14 cellular contexts compared by ENCODE assay signal in genomic region chr21:46425061-46425460, GRCh38. TPM values are rescaled to one million over a fixed set of nuclear protein-coding genes. Genes with fewer than 3 reads are reported as not detected.
DNase-seq lines count a peak whose midpoint lies in the region; ATAC-seq and TF ChIP-seq lines count a peak whose summit lies in the region.
"Had no signal": no experiment of that assay in that cellular context is flagged by ENCODE, and none has a peak within 500 bp of the region (broad histone marks: within the 10 kb centered on the region; RNA-seq: fewer than 3 reads in every experiment).

No MANE protein-coding gene starts in this region.

- TF ChIP-seq RAD21 in SK-N-SH (IDR thresholded peaks at IDR 0.05; ENCODE audit: low read length): no peak

- H3K27me3 Mint-ChIP-seq in activated CD4-positive, alpha-beta T cell treated with anti-CD3 and anti-CD28 coated beads, Interleukin-2, amount 10 ng/mL, durations not matched to agents 7 days and 5 days: no peaks in the 10 kb centered on the region
- no peaks in the 10 kb centered on the region for H3K27me3 Mint-ChIP-seq in effector memory CD8-positive, alpha-beta T cell

- no peaks in the 10 kb centered on the region for H3F3A ChIP-seq in SK-N-SH (replicated peaks; ENCODE audit: insufficient read depth)

- H3K4me2 ChIP-seq in SK-N-SH: no peak overlapping the region

- H3K4me3 Mint-ChIP-seq in activated CD4-positive, alpha-beta T cell treated with anti-CD3 and anti-CD28 coated beads, Interleukin-2, amount 10 ng/mL, durations not matched to agents 7 days and 5 days: no peak overlapping the region
- H3K4me3 Mint-ChIP-seq in effector memory CD8-positive, alpha-beta T cell: peak overlapping the region; percentile 80 to 88
- H3K4me3 Mint-ChIP-seq in stimulated activated effector memory CD8-positive, alpha-beta T cell treated with anti-CD3 and anti-CD28 coated beads, Interleukin-12 subunit alpha, Interleukin-12 subunit beta, amount 100 ng/mL, for 72 hours: peak overlapping the region; percentile 70

- ATAC-seq in effector memory CD8-positive, alpha-beta T cell (replicated peaks): peak; percentile 10
- ATAC-seq in stimulated activated effector memory CD8-positive, alpha-beta T cell treated with anti-CD3 and anti-CD28 coated beads, Interleukin-12 subunit alpha, Interleukin-12 subunit beta, amount 100 ng/mL, for 72 hours: peak; percentile 43
- ATAC-seq: SK-N-SH treated with all-trans-retinoic acid at 6 μM for 48 hours had no signal

- DNase-seq in activated CD4-positive, alpha-beta T cell treated with anti-CD3 and anti-CD28 coated beads, Interleukin-2, amount 10 ng/mL, durations not matched to agents 7 days and 5 days: no peak
- DNase-seq in activated CD4-positive, alpha-beta T cell treated with anti-CD3 and anti-CD28 coated beads for 48 hours: no peak
- DNase-seq in WERI-Rb-1 (peak; percentile 96), AG20443 (ENCODE audit: low spot score) (no peak), SK-N-SH (no peak), HCEC 1CT (no peak)
- DNase-seq in effector memory CD8-positive, alpha-beta T cell: peak in 2 of 3 experiments; percentile 16 to 30
- peak; percentile 10 to 60 for DNase-seq in stimulated activated effector memory CD8-positive, alpha-beta T cell treated with anti-CD3 and anti-CD28 coated beads, Interleukin-12 subunit alpha, Interleukin-12 subunit beta, amount 100 ng/mL, for 72 hours (ENCODE audit: low spot score in 2 of 2)
- DNase-seq: activated CD4-positive, CD25-positive, alpha-beta regulatory T cell treated with anti-CD3 and anti-CD28 coated beads, Interleukin-2, amount 50 U/mL, for 72 hours; DMS 273 treated with DMSO at 0.1 percent for 48 hours; NCI-H1694 had no signal

- H3K27ac Mint-ChIP-seq in activated CD4-positive, alpha-beta T cell treated with anti-CD3 and anti-CD28 coated beads, Interleukin-2, amount 10 ng/mL, durations not matched to agents 7 days and 5 days: peak overlapping the region; percentile 96
- peak overlapping the region; percentile 95 to 98 for H3K27ac Mint-ChIP-seq in effector memory CD8-positive, alpha-beta T cell
- H3K27ac Mint-ChIP-seq in stimulated activated effector memory CD8-positive, alpha-beta T cell treated with anti-CD3 and anti-CD28 coated beads, Interleukin-12 subunit alpha, Interleukin-12 subunit beta, amount 100 ng/mL, for 72 hours: peak overlapping the region; percentile 90

- H3K27ac ChIP-seq in WERI-Rb-1 (peak overlapping the region; percentile 98), SK-N-SH (ENCODE audit: low read depth in 2 of 2, low read length in 1 of 2) (no peak overlapping the region)
- H3K27ac ChIP-seq: esophagus muscularis mucosa had no signal

- H4K20me1 ChIP-seq in SK-N-SH (ENCODE audit: insufficient read depth): no peaks in the 10 kb centered on the region

- CTCF ChIA-PET in activated CD4-positive, alpha-beta T cell treated with anti-CD3 and anti-CD28 coated beads, Interleukin-2, amount 10 ng/mL, durations not matched to agents 7 days and 5 days (lab: Charles Lee): interaction anchor here (1.5 kb wide), 1 partner anchor 128 kb away, joined by 4 read pairs; no protein-coding TSS in a partner anchor
- CTCF ChIA-PET in SK-N-SH (lab: Yijun Ruan, JAX): no interaction called here

- POLR2A ChIA-PET in activated CD4-positive, alpha-beta T cell treated with anti-CD3 and anti-CD28 coated beads, Interleukin-2, amount 10 ng/mL, durations not matched to agents 7 days and 5 days (lab: Charles Lee): no interaction called here
- POLR2A ChIA-PET in SK-N-SH (lab: Yijun Ruan, JAX): no interaction called here

- peaks cover 20% of the 10 kb centered on the region for H3K4me1 Mint-ChIP-seq in activated CD4-positive, alpha-beta T cell treated with anti-CD3 and anti-CD28 coated beads, Interleukin-2, amount 10 ng/mL, durations not matched to agents 7 days and 5 days
- H3K4me1 Mint-ChIP-seq in effector memory CD8-positive, alpha-beta T cell (ENCODE audit: low read depth in 2 of 2): peaks cover 18 to 26% of the 10 kb centered on the region in 2 donors
- peaks cover 26% of the 10 kb centered on the region for H3K4me1 Mint-ChIP-seq in stimulated activated effector memory CD8-positive, alpha-beta T cell treated with anti-CD3 and anti-CD28 coated beads, Interleukin-12 subunit alpha, Interleukin-12 subunit beta, amount 100 ng/mL, for 72 hours

- H3K4me3 ChIP-seq in WERI-Rb-1 (ENCODE audit: low read depth, low read length): no peak overlapping the region
- no peak overlapping the region for H3K4me3 ChIP-seq in SK-N-SH (ENCODE audit: low read depth in 2 of 2, low read length in 1 of 2)
- H3K4me3 ChIP-seq: esophagus muscularis mucosa, lung had no signal

- no peaks in the 10 kb centered on the region for H3K4me1 ChIP-seq in SK-N-SH (ENCODE audit: control insufficient read depth in 1 of 2, insufficient read depth in 2 of 2, low read depth in 1 of 2, low read length in 1 of 2)
- H3K4me1 ChIP-seq: esophagus muscularis mucosa had no signal

- no peaks in the 10 kb centered on the region for H3K79me2 ChIP-seq in SK-N-SH (ENCODE audit: insufficient read depth)

- no peak for TF ChIP-seq EP300 in SK-N-SH (IDR thresholded peaks at IDR 0.05; ENCODE audit: borderline replicate concordance in 1 of 2, low read depth in 1 of 2, low read length in 1 of 2)

- H3K27me3 ChIP-seq in WERI-Rb-1 (ENCODE audit: insufficient read depth, low read depth, severe bottlenecking) (no peaks in the 10 kb centered on the region), SK-N-SH (ENCODE audit: insufficient read depth) (no peaks in the 10 kb centered on the region)
- H3K27me3 ChIP-seq: esophagus muscularis mucosa had no signal

- H3K9ac ChIP-seq in SK-N-SH: no peak overlapping the region

- peaks cover 25% of the 10 kb centered on the region for H3K36me3 Mint-ChIP-seq in activated CD4-positive, alpha-beta T cell treated with anti-CD3 and anti-CD28 coated beads, Interleukin-2, amount 10 ng/mL, durations not matched to agents 7 days and 5 days (ENCODE audit: low read depth)
- peaks cover 38% of the 10 kb centered on the region for H3K36me3 Mint-ChIP-seq in effector memory CD8-positive, alpha-beta T cell (ENCODE audit: insufficient read depth)
- peaks cover 49% of the 10 kb centered on the region for H3K36me3 Mint-ChIP-seq in stimulated activated effector memory CD8-positive, alpha-beta T cell treated with anti-CD3 and anti-CD28 coated beads, Interleukin-12 subunit alpha, Interleukin-12 subunit beta, amount 100 ng/mL, for 72 hours

- no peaks in the 10 kb centered on the region for H3K9me2 ChIP-seq in SK-N-SH

- no peak overlapping the region for H2AFZ ChIP-seq in SK-N-SH (ENCODE audit: low read depth)

- H3K9me3 ChIP-seq in WERI-Rb-1 (ENCODE audit: severe bottlenecking) (no peaks in the 10 kb centered on the region), SK-N-SH (no peaks in the 10 kb centered on the region)
- H3K9me3 ChIP-seq: esophagus muscularis mucosa had no signal

- H3K36me3 ChIP-seq in WERI-Rb-1 (peaks cover 74% of the 10 kb centered on the region), SK-N-SH (replicated peaks in 1 of 2; ENCODE audit: control insufficient read depth in 1 of 2, insufficient read depth in 2 of 2, low read length in 1 of 2) (peaks cover 0 to 53% of the 10 kb centered on the region in 2 experiments)

- no peaks in the 10 kb centered on the region for H3K9me3 Mint-ChIP-seq in activated CD4-positive, alpha-beta T cell treated with anti-CD3 and anti-CD28 coated beads, Interleukin-2, amount 10 ng/mL, durations not matched to agents 7 days and 5 days
- no peaks in the 10 kb centered on the region for H3K9me3 Mint-ChIP-seq in effector memory CD8-positive, alpha-beta T cell
- H3K9me3 Mint-ChIP-seq in stimulated activated effector memory CD8-positive, alpha-beta T cell treated with anti-CD3 and anti-CD28 coated beads, Interleukin-12 subunit alpha, Interleukin-12 subunit beta, amount 100 ng/mL, for 72 hours: no peaks in the 10 kb centered on the region

- 98% methylated on average over 19 of the region's 19 CpGs for WGBS in SK-N-SH (ENCODE audit: low lambda C conversion rate)

- TF ChIP-seq CTCF in WERI-Rb-1 (IDR thresholded peaks at IDR 0.05; ENCODE audit: low read depth, low read length): no peak
- no peak for TF ChIP-seq CTCF in SK-N-SH (IDR thresholded peaks at IDR 0.05)

TF ChIP-seq in SK-N-SH, 30 proteins besides CTCF, POLR2A, EP300 and RAD21:
- TF ChIP-seq CHD2 (IDR thresholded peaks at IDR 0.05; ENCODE audit: low read length, partially characterized antibody): no peak
- TF ChIP-seq NRF1 (IDR thresholded peaks at IDR 0.05; ENCODE audit: low read depth, low read length): no peak
- no peak for TF ChIP-seq POLR2AphosphoS5 (IDR thresholded peaks at IDR 0.05; ENCODE audit: low read depth, low read length)
- TF ChIP-seq RXRA (IDR thresholded peaks at IDR 0.05; ENCODE audit: borderline replicate concordance, low read depth): no peak
- no peak for TF ChIP-seq NFIC (IDR thresholded peaks at IDR 0.05; ENCODE audit: borderline replicate concordance)
TF ChIP-seq in SK-N-SH: peak in this region for 0.

RNA-seq across cellular contexts. Expression of gene DIP2A, which starts 33.6 kb away (rescaled TPM):
- 10 to 100 TPM; 57.6 to 62.1 TPM for total RNA-seq in activated CD4-positive, alpha-beta T cell treated with anti-CD3 and anti-CD28 coated beads, Interleukin-2, amount 10 ng/mL, durations not matched to agents 7 days and 5 days
- polyA plus RNA-seq in SK-N-SH (2012; rRNA removed): 26.9 and 33.1 TPM in 2 replicates
- polyA plus RNA-seq in SK-N-SH (2012; cell fraction: cytosol; rRNA removed): 15.2 and 16.7 TPM in 2 replicates
- 105 and 109 TPM in 2 replicates for polyA plus RNA-seq in SK-N-SH (2012; cell fraction: nucleus; rRNA removed)

Comparison
In these comparisons a context has a peak if more than half of its experiments do, and no peak if none do; other contexts are left out.
1. DNase-seq: peak in WERI-Rb-1 (single experiment), effector memory CD8-positive, alpha-beta T cell (2 of 3) and stimulated activated effector memory CD8-positive, alpha-beta T cell treated with anti-CD3 and anti-CD28 coated beads, Interleukin-12 subunit alpha, Interleukin-12 subunit beta, amount 100 ng/mL, for 72 hours (2 of 2); none in activated CD4-positive, alpha-beta T cell treated with anti-CD3 and anti-CD28 coated beads, Interleukin-2, amount 10 ng/mL, durations not matched to agents 7 days and 5 days (single experiment), activated CD4-positive, alpha-beta T cell treated with anti-CD3 and anti-CD28 coated beads for 48 hours (single experiment), AG20443 (single experiment), SK-N-SH (single experiment) and HCEC 1CT (single experiment).
2. Peak in every context shown above with its lines, with median percentiles within 50 percentile points of each other: H3K27ac Mint-ChIP-seq.